Comparison of ENCODE assay signal across 10 cellular contexts in the genomic region with DNA sequence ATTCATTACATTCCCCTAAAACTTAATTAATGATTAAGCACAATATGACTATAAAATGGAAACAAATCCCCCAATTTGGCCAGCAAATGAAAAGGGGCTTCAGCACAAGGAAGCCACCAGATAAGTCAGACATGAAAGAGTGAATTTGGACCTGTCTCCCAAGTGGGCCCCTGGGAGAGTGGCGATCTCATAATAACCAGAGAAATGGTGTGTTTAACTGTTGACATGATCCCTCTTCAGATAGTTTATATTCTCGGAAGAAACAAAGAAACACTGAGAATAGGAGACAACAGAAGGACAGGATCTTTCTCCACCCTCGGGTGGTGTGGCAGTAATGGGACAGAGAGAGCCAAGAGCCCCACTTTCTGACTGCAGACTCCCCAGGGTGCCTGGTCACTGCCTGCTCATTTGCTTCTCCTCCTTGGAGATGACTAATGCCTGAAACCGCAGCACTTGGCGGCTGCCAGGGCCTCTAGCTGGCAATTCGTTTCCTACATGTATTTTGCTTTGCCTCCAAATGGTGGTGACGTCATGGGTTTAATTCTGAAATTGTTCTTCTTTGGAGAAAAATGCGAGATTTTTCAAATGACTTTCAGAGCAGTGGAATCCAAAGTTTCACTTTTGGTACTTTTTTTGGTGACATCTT. TPM values are rescaled to one million over a fixed set of nuclear protein-coding genes. Genes with fewer than 3 reads are reported as not detected.
A peak's percentile ranks its signal among the peaks of the same experiment; 100 is the strongest.
DNase-seq lines count a peak whose midpoint lies in the region; ATAC-seq, FAIRE-seq and TF ChIP-seq lines count a peak whose summit lies in the region.
"Had no signal": no experiment of that assay in that cellular context is flagged by ENCODE, and none has a peak within 500 bp of the region (broad histone marks: within the 10 kb centered on the region; RNA-seq: fewer than 3 reads in every experiment).

No MANE protein-coding gene starts in this region.

- no peak overlapping the region for H4K91ac ChIP-seq in H9 (ENCODE audit: insufficient read length, low read depth, low read length)

- H3K4me1 Mint-ChIP-seq in H9 (peaks cover 0 to 10% of the 10 kb centered on the region in 2 experiments; a peak in 2 of 4 replicates), endothelial cell (ENCODE audit: unreplicated experiment) (no peaks in the 10 kb centered on the region)

- H3K14ac ChIP-seq in H9 (ENCODE audit: insufficient read depth, low read length): no peak overlapping the region

- no peaks in the 10 kb centered on the region for H4K20me1 ChIP-seq in H9 (ENCODE audit: control insufficient read depth, insufficient read depth, insufficient read length)

- POLR2A ChIA-PET in A549 (lab: Yijun Ruan, JAX): interaction anchor here (0.6 kb wide), 1 partner anchor 72 kb away, joined by 3 read pairs; no protein-coding TSS in a partner anchor
- POLR2A ChIA-PET in GM10248 (lab: Yijun Ruan, JAX): no interaction called here

- ATAC-seq in A549: peak; percentile 96 to 97
- no peak for ATAC-seq in HG03039 (IDR thresholded peaks at IDR 0.05; ENCODE audit: unreplicated experiment)

- TF ChIP-seq CTCF in A549 (IDR thresholded peaks at IDR 0.05) (no peak), H9 (conservative IDR thresholded peaks at IDR 0.05) (no peak), endothelial cell (IDR thresholded peaks at IDR 0.05; ENCODE audit: unreplicated experiment) (no peak), GM10248 (IDR thresholded peaks at IDR 0.05; ENCODE audit: control extremely low read depth, extremely low read depth, low read depth, missing control alignments) (no peak)

- H3K79me2 ChIP-seq in H9 (ENCODE audit: insufficient read depth, low read length): no peaks in the 10 kb centered on the region

- H3K4me1 ChIP-seq in A549 (peaks cover 19% of the 10 kb centered on the region), H9 (ENCODE audit: insufficient read depth, low read length) (no peaks in the 10 kb centered on the region), SJCRH30 (peaks cover 28% of the 10 kb centered on the region)

- H3K36me3 Mint-ChIP-seq in H9 (ENCODE audit: insufficient read depth in 1 of 3, low read depth in 3 of 3) (no peaks in the 10 kb centered on the region; a peak in 1 of 7 replicates), endothelial cell (ENCODE audit: low read depth, unreplicated experiment) (no peaks in the 10 kb centered on the region)

- no peak overlapping the region for H2BK12ac ChIP-seq in H9 (ENCODE audit: insufficient read length, low read depth, low read length)

- H3K27me3 Mint-ChIP-seq in H9 (ENCODE audit: low read depth) (peaks cover 6% of the 10 kb centered on the region), endothelial cell (ENCODE audit: unreplicated experiment) (peaks cover 1% of the 10 kb centered on the region)

- no peak overlapping the region for H2BK120ac ChIP-seq in H9 (ENCODE audit: low read depth, low read length, poor library complexity, severe bottlenecking)

- no peak overlapping the region for H4K5ac ChIP-seq in H9 (ENCODE audit: insufficient read length, low read depth, low read length)

- TF ChIP-seq EP300 in A549 (IDR thresholded peaks at IDR 0.05): no peak

- DNase-seq in A549 (ENCODE audit: low read depth in 1 of 2, low spot score in 1 of 2) (peak; percentile 71 to 79), H9 (peak; percentile 33), SJCRH30 (peak; percentile 88 to 89), fibroblast of peridontal ligament (ENCODE audit: extremely low read depth) (peak; percentile 98), GM12891 (ENCODE audit: insufficient read length, low spot score) (no peak), endothelial cell (ENCODE audit: low spot score) (no peak), GM10248 (ENCODE audit: extremely low spot score) (no peak)
- DNase-seq: left cardiac atrium had no signal

- H2BK5ac ChIP-seq in H9 (ENCODE audit: insufficient read length, low read length): no peak overlapping the region

- H2BK15ac ChIP-seq in H9 (ENCODE audit: low read depth, low read length): no peak overlapping the region

- FAIRE-seq in A549 (lab: Jason Lieb, UNC) (peak; percentile 56), GM12891 (lab: Jason Lieb, UNC) (no peak)

- no peak overlapping the region for H2AFZ ChIP-seq in H9 (ENCODE audit: low read length)

- H3K4me3 Mint-ChIP-seq in H9: no peak overlapping the region
- no peak overlapping the region for H3K4me3 Mint-ChIP-seq in endothelial cell (ENCODE audit: unreplicated experiment)

- no peak overlapping the region; a peak in 1 of 7 replicates for H3K27ac Mint-ChIP-seq in H9
- no peak overlapping the region for H3K27ac Mint-ChIP-seq in endothelial cell (ENCODE audit: unreplicated experiment)

- no peak for TF ChIP-seq RAD21 in A549 (conservative IDR thresholded peaks at IDR 0.05 in 1 of 2, IDR thresholded peaks at IDR 0.05 in 1 of 2)

- H3K27me3 ChIP-seq in H9 (ENCODE audit: insufficient read depth, low read length) (no peaks in the 10 kb centered on the region), SJCRH30 (no peaks in the 10 kb centered on the region)

- H3K36me3 ChIP-seq in SJCRH30: no peaks in the 10 kb centered on the region

- no peak for TF ChIP-seq POLR2A in A549 (IDR thresholded peaks at IDR 0.05; ENCODE audit: low read length)
- no peak for TF ChIP-seq POLR2A in GM12891 (IDR thresholded peaks at IDR 0.05; ENCODE audit: low read depth, low read length)

- H2BK20ac ChIP-seq in H9 (ENCODE audit: low read depth, low read length, poor library complexity, severe bottlenecking): no peak overlapping the region

- H3T11ph ChIP-seq in H9 (ENCODE audit: low read length): no peak overlapping the region

- H3K27ac ChIP-seq in A549 (peak overlapping the region; percentile 67 to 82), H9 (ENCODE audit: insufficient read length, low read depth, low read length) (no peak overlapping the region), SJCRH30 (peak overlapping the region; percentile 17; the same call in 1 of the 2 replicates)
- H3K27ac ChIP-seq: HL-60 had no signal

- no peak overlapping the region for H3K18ac ChIP-seq in H9 (ENCODE audit: insufficient read length, low read depth, low read length)

- H3K4me3 ChIP-seq in A549 (no peak overlapping the region), SJCRH30 (no peak overlapping the region)

- H2AK5ac ChIP-seq in H9 (ENCODE audit: insufficient read length, low read length): no peak overlapping the region

- H3K4ac ChIP-seq in H9 (ENCODE audit: low read depth, low read length): no peak overlapping the region

- no peaks in the 10 kb centered on the region for H3K9me3 ChIP-seq in A549
- no peaks in the 10 kb centered on the region for H3K9me3 ChIP-seq in H9 (ENCODE audit: control insufficient read depth, low read depth, low read length)
- no peaks in the 10 kb centered on the region for H3K9me3 ChIP-seq in SJCRH30 (replicated peaks)

- H3K79me1 ChIP-seq in H9 (ENCODE audit: insufficient read depth, low read depth, low read length, poor library complexity, severe bottlenecking): no peaks in the 10 kb centered on the region

- no peak overlapping the region for H3K23ac ChIP-seq in H9 (ENCODE audit: insufficient read length, low read depth, low read length)

- H3K56ac ChIP-seq in H9 (ENCODE audit: insufficient read length, low read depth, low read length): no peak overlapping the region

- 9% methylated on average over 8 of the region's 8 CpGs for WGBS in A549 (ENCODE audit: missing lambda C conversion rate)
- no CpG with 5 or more reads among the region's 8 CpGs for WGBS in H9 (ENCODE audit: extremely low coverage, insufficient read length, low lambda C conversion rate)

- H3K4me2 ChIP-seq in A549: peak overlapping the region; percentile 73
- no peak overlapping the region for H3K4me2 ChIP-seq in H9 (ENCODE audit: insufficient read depth, insufficient read length, low read length)

- CTCF ChIA-PET in A549 (lab: Yijun Ruan, JAX): no interaction called here
- CTCF ChIA-PET in GM10248 (lab: Yijun Ruan, JAX): no interaction called here

- H3K23me2 ChIP-seq in H9 (ENCODE audit: insufficient read length, low read depth, low read length, poor library complexity, severe bottlenecking): no peaks in the 10 kb centered on the region

- H3K9me3 Mint-ChIP-seq in H9: no peaks in the 10 kb centered on the region
- H3K9me3 Mint-ChIP-seq in endothelial cell (ENCODE audit: unreplicated experiment): no peaks in the 10 kb centered on the region

- no peak overlapping the region for H3K9ac ChIP-seq in H9 (ENCODE audit: extremely low read depth, insufficient read length, low read length)

- H4K8ac ChIP-seq in H9 (replicated peaks; ENCODE audit: insufficient read length, low read depth, low read length): no peak overlapping the region

TF ChIP-seq in A549, 52 proteins besides CTCF, POLR2A, EP300 and RAD21:
- TF ChIP-seq JUNB (IDR thresholded peaks at IDR 0.05) (peak; percentile 63), MAFK (IDR thresholded peaks at IDR 0.05; ENCODE audit: partially characterized antibody) (no peak), FOSL2 (IDR thresholded peaks at IDR 0.05) (0 out of 2 replicates have a peak, but pooled peaks have one; percentile 15), FOSL2 (CRISPR knock-in tag; IDR thresholded peaks at IDR 0.05) (peak; percentile 89)

TF ChIP-seq in GM12891, 5 proteins besides CTCF, POLR2A, EP300 and RAD21:
- TF ChIP-seq PAX5 (IDR thresholded peaks at IDR 0.05; ENCODE audit: insufficient read depth, low read length, severe bottlenecking) (no peak), TAF1 (IDR thresholded peaks at IDR 0.05; ENCODE audit: low read depth, low read length) (no peak), POLR2AphosphoS5 (IDR thresholded peaks at IDR 0.05; ENCODE audit: low read depth, low read length) (no peak), SPI1 (IDR thresholded peaks at IDR 0.05; ENCODE audit: low read depth, low read length) (no peak), POU2F2 (IDR thresholded peaks at IDR 0.05; ENCODE audit: low read depth, low read length) (no peak)

RNA-seq across cellular contexts. Expression of a gene that starts 46.4 kb away (rescaled TPM):
- polyA plus RNA-seq in A549 (2011; rRNA removed): not detected in 2 replicates
- not detected in 2 replicates for polyA plus RNA-seq in A549 (2012; cell fraction: cytosol; rRNA removed)
- not detected in 2 replicates for polyA plus RNA-seq in A549 (2012; cell fraction: nucleus; rRNA removed)
- not detected in 3 replicates for polyA plus RNA-seq in A549 (2017; fragmentation: RNase III; extraction: RNeasy Plus Mini Kit Qiagen cat#74134 plus additional on column Dnase treatment)
- not detected in 2 replicates for polyA minus RNA-seq in A549 (2011; rRNA and poly(A)+ RNA removed)
- total RNA-seq in H9 (2021): not detected in 2 replicates
- 0.14 TPM in 1 of 2 replicates, not detected in the other for total RNA-seq in SJCRH30 (2014; rRNA removed; shearing (Covaris generic))
- not detected for polyA plus RNA-seq in GM12891 (2012; ENCODE audit: low read depth, missing spikeins)
- not detected for total RNA-seq in endothelial cell (ENCODE audit: unreplicated experiment)
- total RNA-seq: left cardiac atrium had no signal

Comparison
In these comparisons a context has a peak if more than half of its experiments do, and no peak if none do; other contexts are left out.
1. DNase-seq: peak in A549 (2 of 2), H9 (single experiment), SJCRH30 (2 of 2) and fibroblast of peridontal ligament (single experiment); none in GM12891 (single experiment), endothelial cell (single experiment) and GM10248 (single experiment).